ENCODE assay signal across 13 cellular contexts in the genomic region with DNA sequence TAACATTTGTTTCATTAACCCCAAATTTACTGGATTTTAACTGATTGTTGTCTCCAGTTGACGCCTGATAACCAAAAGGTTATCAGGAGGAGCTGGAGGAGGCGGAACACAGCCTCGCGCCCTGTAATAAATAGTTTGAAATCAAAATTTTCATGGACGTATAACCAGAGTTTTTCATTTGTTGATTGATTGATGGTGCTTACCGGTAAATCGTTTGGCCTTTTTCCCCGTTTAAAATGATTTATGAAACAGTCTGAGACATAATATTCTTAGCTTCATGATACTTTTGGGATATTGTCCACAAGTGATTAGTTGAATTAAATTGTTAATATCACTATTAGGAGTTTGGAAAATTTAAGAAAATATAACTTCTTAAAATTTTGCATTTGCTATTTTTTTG. TPM values are rescaled to one million over a fixed set of nuclear protein-coding genes. Genes with fewer than 3 reads are reported as not detected.
DNase-seq lines count a peak whose midpoint lies in the region; ATAC-seq and TF ChIP-seq lines count a peak whose summit lies in the region.
"Had no signal": no experiment of that assay in that cellular context is flagged by ENCODE, and none has a peak within 500 bp of the region (broad histone marks: within the 10 kb centered on the region; RNA-seq: fewer than 3 reads in every experiment).

No MANE protein-coding gene starts in this region.

- H3K9ac ChIP-seq in GM23248 (peak overlapping the region; percentile 91), OCI-LY3 (ENCODE audit: low read length) (no peak overlapping the region), fibroblast of lung (ENCODE audit: insufficient read depth, low read length) (no peak overlapping the region)

- H3K4me3 Mint-ChIP-seq in CD14-positive monocyte = no peak overlapping the region

- H4K20me1 ChIP-seq in GM23248 (ENCODE audit: insufficient read depth) (0 out of 2 replicates have a peak, but pooled peaks cover 4% of the 10 kb centered on the region), OCI-LY3 (ENCODE audit: insufficient read depth, low read length) (no peaks in the 10 kb centered on the region), fibroblast of lung (ENCODE audit: control insufficient read depth, extremely low read depth, insufficient read depth, low read length) (no peaks in the 10 kb centered on the region)

- H3K9me3 ChIP-seq in GM23248 (ENCODE audit: low read depth) = no peaks in the 10 kb centered on the region
- H3K9me3 ChIP-seq in OCI-LY3 (ENCODE audit: insufficient read depth, low read length) = no peaks in the 10 kb centered on the region
- H3K9me3 ChIP-seq in fibroblast of lung (ENCODE audit: control insufficient read depth, insufficient read depth, low read depth, low read length) = no peaks in the 10 kb centered on the region
- no peaks in the 10 kb centered on the region for H3K9me3 ChIP-seq in gastrocnemius medialis
- H3K9me3 ChIP-seq: pancreas, thyroid gland had no signal

- peak overlapping the region; percentile 90 for H3K27ac ChIP-seq in GM23248
- no peak overlapping the region for H3K27ac ChIP-seq in OCI-LY3 (ENCODE audit: low read length)
- H3K27ac ChIP-seq in fibroblast of lung (ENCODE audit: insufficient read depth, low read length) = peak overlapping the region; percentile 90
- peak overlapping the region; percentile 89 to 98 (median 96) for H3K27ac ChIP-seq in gastrocnemius medialis

- POLR2A ChIA-PET in GM10248 (lab: Yijun Ruan, JAX) = no interaction called here

- H3K4me1 Mint-ChIP-seq in CD14-positive monocyte = peaks cover 22% of the 10 kb centered on the region

- H3K36me3 Mint-ChIP-seq in CD14-positive monocyte = no peaks in the 10 kb centered on the region

- H3K27me3 ChIP-seq in GM23248 (replicated peaks; ENCODE audit: insufficient read depth) (no peaks in the 10 kb centered on the region), OCI-LY3 (ENCODE audit: low read depth, low read length) (no peaks in the 10 kb centered on the region), fibroblast of lung (ENCODE audit: control insufficient read depth, insufficient read depth, low read length) (no peaks in the 10 kb centered on the region), gastrocnemius medialis (no peaks in the 10 kb centered on the region)
- H3K27me3 ChIP-seq: pancreas, thyroid gland had no signal

- DNase-seq in GM23248 = no peak
- no peak for DNase-seq in fibroblast of lung (ENCODE audit: low read depth in 2 of 2)
- DNase-seq in gastrocnemius medialis = no peak
- DNase-seq in GM10248 (ENCODE audit: extremely low spot score) = no peak
- DNase-seq in CD14-positive monocyte (ENCODE audit: low spot score) = no peak
- no peak for DNase-seq in NCI-H748 treated with DMSO at 0.1 percent for 48 hours (lab: John Stamatoyannopoulos, UW)
- DNase-seq: activated CD4-positive, alpha-beta T cell treated with anti-CD3 and anti-CD28 coated beads for 36 hours; DMS79; NCI-H2107; pancreas; SHP77 treated with DMSO at 0.1 percent for 48 hours; thyroid gland had no signal

- CTCF ChIA-PET in GM10248 (lab: Yijun Ruan, JAX) = interaction anchor here (1.1 to 2.9 kb wide), 6 partner anchors 10 to 255 kb away, joined by 3 to 16 read pairs (median 4); no protein-coding TSS in a partner anchor

- H2AFZ ChIP-seq in GM23248 (no peak overlapping the region), OCI-LY3 (ENCODE audit: low read depth, low read length) (no peak overlapping the region), fibroblast of lung (ENCODE audit: low read length) (no peak overlapping the region)

- no peaks in the 10 kb centered on the region for H3K27me3 Mint-ChIP-seq in CD14-positive monocyte (ENCODE audit: low read depth in 3 of 3)
- H3K27me3 Mint-ChIP-seq: activated CD4-positive, alpha-beta T cell treated with anti-CD3 and anti-CD28 coated beads for 36 hours had no signal

- no peak for ATAC-seq in gastrocnemius medialis

- H3F3A ChIP-seq in GM23248 (ENCODE audit: insufficient read depth) = peaks cover 25% of the 10 kb centered on the region

- no peaks in the 10 kb centered on the region for H3K9me3 Mint-ChIP-seq in CD14-positive monocyte

- H3K4me1 ChIP-seq in GM23248 (ENCODE audit: insufficient read depth) (peaks cover 16% of the 10 kb centered on the region), OCI-LY3 (ENCODE audit: low read length) (peaks cover 10% of the 10 kb centered on the region), fibroblast of lung (ENCODE audit: control insufficient read depth, extremely low read depth, insufficient read depth, low read length) (no peaks in the 10 kb centered on the region), gastrocnemius medialis (peaks cover 16 to 31% of the 10 kb centered on the region in 2 donors)

- TF ChIP-seq POLR2A in gastrocnemius medialis (IDR thresholded peaks at IDR 0.05) = no peak

- H3K36me3 ChIP-seq in GM23248 (ENCODE audit: low read depth) = no peaks in the 10 kb centered on the region
- H3K36me3 ChIP-seq in OCI-LY3 (replicated peaks; ENCODE audit: low read depth, low read length) = no peaks in the 10 kb centered on the region
- H3K36me3 ChIP-seq in fibroblast of lung (ENCODE audit: control insufficient read depth, insufficient read depth, low read length) = no peaks in the 10 kb centered on the region
- no peaks in the 10 kb centered on the region for H3K36me3 ChIP-seq in gastrocnemius medialis
- H3K36me3 ChIP-seq: pancreas, thyroid gland had no signal

- H3K4me2 ChIP-seq in GM23248 (ENCODE audit: unreplicated experiment) (peak overlapping the region; percentile 86), OCI-LY3 (ENCODE audit: low read length) (peak overlapping the region; percentile 93; the same call in 1 of the 2 replicates), fibroblast of lung (ENCODE audit: extremely low read depth, insufficient read depth, low read length) (peak overlapping the region; percentile 92)

- peak overlapping the region; percentile 85 for H3K4me3 ChIP-seq in GM23248
- no peak overlapping the region for H3K4me3 ChIP-seq in OCI-LY3 (ENCODE audit: low read length)
- H3K4me3 ChIP-seq in fibroblast of lung (replicated peaks in 1 of 4; ENCODE audit: control extremely low read depth in 1 of 4, insufficient read depth in 1 of 4, low read depth in 3 of 4, low read length in 4 of 4) = peak overlapping the region; percentile 80 to 82 (median 81)
- peak overlapping the region in 3 of 4 donors; percentile 71 to 81 (median 73) for H3K4me3 ChIP-seq in gastrocnemius medialis
- H3K4me3 ChIP-seq: thyroid gland had no signal

- 82 to 84% methylated on average over 8 of the region's 8 CpGs for WGBS in GM23248 (ENCODE audit: low coverage in 1 of 2, low lambda C conversion rate in 2 of 2, missing lambda C conversion rate in 2 of 2), 2 experiments

- in situ Hi-C loops in GM23248 (cut with MboI) = no loop called here
- in situ Hi-C loops in gastrocnemius medialis (cut with MboI; ENCODE audit: low sequenced_read_pairs in 4 of 4) = loop anchor here in 2 of 4 donors (10.0 to 25.0 kb wide), 3 partner anchors 61 to 1448 kb away; a partner anchor contains a TSS

- H3K9me2 ChIP-seq in GM23248 (ENCODE audit: insufficient read depth) = no peaks in the 10 kb centered on the region

- no peak overlapping the region for H3K27ac Mint-ChIP-seq in CD14-positive monocyte

- peaks cover 54% of the 10 kb centered on the region for H3K79me2 ChIP-seq in GM23248 (ENCODE audit: insufficient read depth)
- H3K79me2 ChIP-seq in OCI-LY3 (ENCODE audit: low read length) = peaks cover 37% of the 10 kb centered on the region
- peaks cover 42% of the 10 kb centered on the region for H3K79me2 ChIP-seq in fibroblast of lung (ENCODE audit: control insufficient read depth, insufficient read depth, low read length)

- no peak for TF ChIP-seq CTCF in OCI-LY3 (IDR thresholded peaks at IDR 0.05; ENCODE audit: low read depth, low read length)
- TF ChIP-seq CTCF in fibroblast of lung (conservative IDR thresholded peaks at IDR 0.05 in 1 of 2, IDR thresholded peaks at IDR 0.05 in 1 of 2; ENCODE audit: low read depth in 1 of 2, low read length in 2 of 2) = no peak
- no peak for TF ChIP-seq CTCF in gastrocnemius medialis (IDR thresholded peaks at IDR 0.05 in 4 of 5, conservative IDR thresholded peaks at IDR 0.05 in 1 of 5)
- TF ChIP-seq CTCF in GM10248 (IDR thresholded peaks at IDR 0.05; ENCODE audit: control extremely low read depth, extremely low read depth, low read depth, missing control alignments) = no peak
- no peak for TF ChIP-seq CTCF in CD14-positive monocyte (IDR thresholded peaks at IDR 0.05)

- intact Hi-C loops in gastrocnemius medialis (cut with DNase I; ENCODE audit: low total_unique reads) = loop anchor here (2.0 kb wide), 1 partner anchor 329 kb away; no protein-coding TSS in a partner anchor
- intact Hi-C loops in CD14-positive monocyte (cut with micrococcal nuclease) = loop anchor here in 1 of 2 donors (5.0 to 10.0 kb wide), 2 partner anchors 63 to 419 kb away; a partner anchor contains a TSS

RNA-seq across cellular contexts. Expression of a gene that starts 1.7 kb away (rescaled TPM):
- 32.8 and 67.4 TPM in 2 replicates for total RNA-seq in GM23248 (2014; rRNA removed; shearing (Covaris generic))
- polyA plus RNA-seq in GM23248 (2016; fragmentation: Nextera tagmentation; extraction: Ambion mirVana) (18.6 and 20.8 TPM in 2 replicates), fibroblast of lung (40.3 and 46.8 TPM in 2 replicates), CD14-positive monocyte (1 to 10 TPM; 5.1 to 6.3 TPM)
- total RNA-seq in fibroblast of lung (67.3 and 145 TPM in 2 replicates), gastrocnemius medialis (10 to 100 TPM; 19.5 to 36.0 (median 28.6) TPM)
- polyA plus RNA-seq in fibroblast of lung (2012) = 29.3 and 35.0 TPM in 2 replicates
- 61.9 and 107 TPM in 2 replicates for polyA minus RNA-seq in fibroblast of lung (ENCODE audit: low replicate concordance)
